In the genomic region with DNA sequence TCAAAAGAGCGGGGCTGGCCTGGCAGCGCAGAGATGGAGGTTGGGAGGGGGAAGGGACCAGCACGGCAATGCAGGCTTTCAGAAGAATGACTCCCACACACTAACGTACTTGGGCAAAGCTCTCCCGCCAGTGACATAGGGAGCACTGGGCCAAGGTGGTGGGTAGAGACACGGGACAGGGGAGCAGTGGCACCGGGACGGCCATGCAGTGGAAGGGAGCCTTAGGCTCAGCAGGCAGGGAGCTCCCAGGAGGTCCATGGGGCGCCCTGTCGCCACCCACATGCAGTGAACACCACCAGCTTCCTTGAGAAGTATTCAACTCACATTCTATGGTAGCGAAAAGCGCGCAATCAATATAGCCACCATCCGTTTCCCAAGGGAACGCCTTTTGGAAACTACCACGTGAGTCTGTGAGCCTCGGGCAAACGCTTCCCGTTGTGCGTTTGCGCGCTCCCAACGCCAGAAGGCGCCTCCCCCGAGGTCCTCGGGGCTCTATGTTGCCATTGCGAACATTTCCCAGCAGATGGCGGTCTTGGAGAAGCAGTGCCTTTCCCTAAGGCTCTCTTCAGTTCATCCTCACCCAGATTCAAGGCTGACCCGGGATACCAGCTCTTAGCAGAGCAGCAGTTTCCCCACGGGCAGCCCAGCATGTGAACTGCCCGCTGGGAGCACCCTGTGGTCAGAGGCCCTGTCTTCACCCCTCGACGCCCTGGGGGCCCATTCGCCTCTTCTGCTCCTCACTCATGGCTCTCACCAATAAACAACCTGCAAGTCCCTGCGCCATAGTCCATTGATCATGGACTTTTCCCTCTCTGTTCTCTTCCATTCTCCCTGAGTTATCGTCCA, we compare ENCODE assay signal across 8 cellular contexts. TPM values are rescaled to one million over a fixed set of nuclear protein-coding genes. Genes with fewer than 3 reads are reported as not detected.
DNase-seq lines count a peak whose midpoint lies in the region; ATAC-seq and TF ChIP-seq lines count a peak whose summit lies in the region.

No MANE protein-coding gene starts in this region.

- H3K36me3 ChIP-seq in right lobe of liver, result no peaks in the 10 kb centered on the region

- H3K9me3 ChIP-seq in right lobe of liver, result no peaks in the 10 kb centered on the region

- H3K27ac ChIP-seq in dorsolateral prefrontal cortex (peak overlapping the region in 58 of 59 donors; percentile 51 to 90 (median 77)), right lobe of liver (no peak overlapping the region)

- TF ChIP-seq POLR2A in right lobe of liver (IDR thresholded peaks at IDR 0.05), result no peak

- DNase-seq in AG10803 (ENCODE audit: low read depth), result peak; percentile 83
- DNase-seq in NCI-H526 (lab: John Stamatoyannopoulos, UW), result peak; percentile 79 to 90
- DNase-seq in activated CD4-positive, alpha-beta T cell treated with anti-CD3 and anti-CD28 coated beads, Interleukin-2, amount 50 U/mL, for 24 hours (ENCODE audit: low read depth in 1 of 2, low spot score in 1 of 2), result peak; percentile 52 to 73
- peak; percentile 84 to 94 (median 90) for DNase-seq in dorsolateral prefrontal cortex
- peak; percentile 85 to 90 (median 88) for DNase-seq in right lobe of liver
- DNase-seq in stimulated activated CD4-positive, alpha-beta T cell treated with anti-CD3 and anti-CD28 coated beads, Interleukin-4, amount 100 ng/mL, for 4 hours, result peak; percentile 55 to 64

- ATAC-seq in GM18909 (IDR thresholded peaks at IDR 0.05; ENCODE audit: poor library complexity, unreplicated experiment), result peak; percentile 74
- peak; percentile 77 for ATAC-seq in HG03354 (IDR thresholded peaks at IDR 0.05; ENCODE audit: poor library complexity, severe bottlenecking, unreplicated experiment)
- ATAC-seq in right lobe of liver, result peak; percentile 97 to 99 (median 98)

- peak; percentile 98 for TF ChIP-seq CTCF in AG10803 (conservative IDR thresholded peaks at IDR 0.05; ENCODE audit: low read length)
- peak; percentile 78 to 100 (median 98) for TF ChIP-seq CTCF in dorsolateral prefrontal cortex (IDR thresholded peaks at IDR 0.05 in 54 of 56, conservative IDR thresholded peaks at IDR 0.05 in 2 of 56; ENCODE audit: low read depth in 1 of 56, partially characterized antibody in 56 of 56)
- TF ChIP-seq CTCF in right lobe of liver (IDR thresholded peaks at IDR 0.05), result peak; percentile 90 to 100 (median 100)

- H3K27me3 ChIP-seq in dorsolateral prefrontal cortex, result no peaks in the 10 kb centered on the region
- no peaks in the 10 kb centered on the region for H3K27me3 ChIP-seq in right lobe of liver

- intact Hi-C loops in dorsolateral prefrontal cortex (cut with DNase I) (loop anchor here (2.0 to 10.0 kb wide), 8 partner anchors 40 to 840 kb away; partner anchors contain the start of genes LCOR (in 2 of the 2), TLL2 (in 1 of the 2) and TM9SF3 (in 1 of the 2)), right lobe of liver (cut with DNase I) (loop anchor here in 1 of 2 donors (5.0 kb wide), 1 partner anchor 132 kb away; no protein-coding TSS in a partner anchor)

- peak overlapping the region; percentile 64 for H3K4me3 ChIP-seq in AG10803 (ENCODE audit: low read length)
- H3K4me3 ChIP-seq in dorsolateral prefrontal cortex, result peak overlapping the region; percentile 44 to 79 (median 67)
- peak overlapping the region; percentile 35 to 55 (median 36) for H3K4me3 ChIP-seq in right lobe of liver

- 3% methylated on average over 24 of the region's 36 CpGs for WGBS in right lobe of liver (ENCODE audit: insufficient coverage, low coverage, low lambda C conversion rate, missing lambda C conversion rate)

- H3K4me1 ChIP-seq in right lobe of liver, result peaks cover 0 to 6% (median 0%) of the 10 kb centered on the region in 4 donors

RNA-seq across cellular contexts. Expression of gene OPALIN, which starts 16.4 kb away (rescaled TPM):
- total RNA-seq in dorsolateral prefrontal cortex (100 to 1,000 TPM in 24 of 120 experiments, 10 to 100 TPM in 94, 1 to 10 TPM in 2; 4.3 to 287 (median 60.3) TPM), right lobe of liver (not detected)

Comparison
In these comparisons a context has a peak if more than half of its experiments do, and no peak if none do; other contexts are left out.
1. H3K27ac ChIP-seq: peak in dorsolateral prefrontal cortex (58 of 59); none in right lobe of liver (0 of 3).
2. RNA of gene OPALIN, which starts 16.4 kb away (total RNA-seq): 4.3 to 287 TPM in dorsolateral prefrontal cortex; not detected in right lobe of liver; every median in the first group is over 4 times any median in the second.
3. Peak in every context shown above with its lines, with median percentiles within 50 percentile points of each other: DNase-seq, H3K4me3 ChIP-seq, CTCF ChIP-seq and ATAC-seq.